In the genomic region with DNA sequence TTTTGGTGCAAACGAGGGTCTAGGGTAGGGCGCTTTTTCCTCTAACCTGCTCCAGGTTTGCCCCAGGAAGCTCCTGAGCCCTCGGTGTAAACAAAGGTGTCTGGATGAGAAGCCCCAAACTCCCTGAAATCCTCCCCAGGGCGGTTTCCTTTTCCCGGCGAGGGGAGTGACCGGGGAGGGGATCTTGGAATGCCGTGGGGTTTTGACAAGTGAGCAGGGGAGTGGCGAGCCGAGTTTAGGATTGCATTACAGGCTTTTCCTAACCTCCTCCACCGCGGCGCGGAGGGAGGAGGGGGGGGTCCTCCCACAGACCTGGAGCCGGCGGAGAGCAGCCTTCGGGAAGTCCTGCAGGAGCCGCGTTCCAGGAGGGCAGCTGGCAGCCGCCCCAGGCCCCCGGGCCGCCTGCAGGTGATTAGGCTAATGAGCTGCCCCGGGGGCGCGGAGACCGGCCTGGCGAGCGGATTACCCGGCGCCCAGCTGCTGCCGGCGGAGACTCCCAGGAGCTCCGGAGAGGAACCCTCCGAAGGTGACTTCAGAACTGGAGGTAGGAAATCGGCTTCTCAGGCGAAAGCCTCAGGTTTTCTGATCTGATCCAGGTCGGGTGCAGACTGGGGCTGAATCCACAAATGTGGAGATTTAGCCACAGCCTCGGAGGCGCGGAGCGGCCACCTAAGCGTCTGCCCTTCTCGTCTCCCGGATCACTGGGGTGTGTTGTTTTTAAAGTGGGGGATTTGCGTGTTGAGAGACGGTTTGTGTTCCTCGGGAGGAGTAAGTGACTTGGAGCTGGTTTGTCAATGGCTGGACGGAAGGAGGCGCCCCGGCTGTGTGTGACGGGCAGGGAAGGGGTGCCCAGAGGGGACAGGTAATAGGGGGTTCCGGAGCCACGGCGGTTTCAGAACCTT, we compare ENCODE assay signal across 8 cellular contexts.
DNase-seq lines count a peak whose midpoint lies in the region; ATAC-seq and TF ChIP-seq lines count a peak whose summit lies in the region.

No MANE protein-coding gene starts in this region.

- H3K36me3 ChIP-seq in Karpas-422 (ENCODE audit: insufficient read depth, low read length), result no peaks in the 10 kb centered on the region

- no peak overlapping the region for H3K4me2 ChIP-seq in Karpas-422 (ENCODE audit: low read depth, low read length, poor library complexity, severe bottlenecking)

- H4K20me1 ChIP-seq in Karpas-422 (ENCODE audit: insufficient read depth, low read depth, low read length), result no peaks in the 10 kb centered on the region

- H3K9me3 Mint-ChIP-seq in activated T-helper 2 cell treated with anti-CD3 and anti-CD28 coated beads, Interferon-gamma antibody, Interleukin-2, Interleukin-4, amounts not matched to agents 10 μg/mL and 5 μg/mL and 100 μg/mL, durations not matched to agents 14 hours and 24 hours and 36 hours, result peaks cover 10% of the 10 kb centered on the region
- peaks cover 25% of the 10 kb centered on the region for H3K9me3 Mint-ChIP-seq in nephron progenitor cell

- H3K4me1 Mint-ChIP-seq in activated T-helper 2 cell treated with anti-CD3 and anti-CD28 coated beads, Interferon-gamma antibody, Interleukin-2, Interleukin-4, amounts not matched to agents 10 μg/mL and 5 μg/mL and 100 μg/mL, durations not matched to agents 14 hours and 24 hours and 36 hours (ENCODE audit: low read depth), result peaks cover 4% of the 10 kb centered on the region
- peaks cover 56% of the 10 kb centered on the region for H3K4me1 Mint-ChIP-seq in nephron progenitor cell

- no peak for TF ChIP-seq CTCF in nephron progenitor cell (IDR thresholded peaks at IDR 0.05)

- no peak overlapping the region for H3K27ac Mint-ChIP-seq in activated T-helper 2 cell treated with anti-CD3 and anti-CD28 coated beads, Interferon-gamma antibody, Interleukin-2, Interleukin-4, amounts not matched to agents 10 μg/mL and 5 μg/mL and 100 μg/mL, durations not matched to agents 14 hours and 24 hours and 36 hours
- H3K27ac Mint-ChIP-seq in nephron progenitor cell, result peak overlapping the region; percentile 58

- peak; percentile 46 for TF ChIP-seq RAD21 in Ishikawa (IDR thresholded peaks at IDR 0.05; ENCODE audit: low read depth)

- peak overlapping the region; percentile 38 for H3K4me3 Mint-ChIP-seq in activated T-helper 2 cell treated with anti-CD3 and anti-CD28 coated beads, Interferon-gamma antibody, Interleukin-2, Interleukin-4, amounts not matched to agents 10 μg/mL and 5 μg/mL and 100 μg/mL, durations not matched to agents 14 hours and 24 hours and 36 hours (ENCODE audit: low read depth)
- H3K4me3 Mint-ChIP-seq in nephron progenitor cell, result peak overlapping the region; percentile 90

- intact Hi-C loops in activated T-helper 2 cell treated with anti-CD3 and anti-CD28 coated beads, Interferon-gamma antibody, Interleukin-2, Interleukin-4, amounts not matched to agents 10 μg/mL and 5 μg/mL and 100 μg/mL, durations not matched to agents 14 hours and 24 hours and 36 hours (cut with micrococcal nuclease), result no loop called here

- no peaks in the 10 kb centered on the region for H3K27me3 ChIP-seq in Karpas-422 (ENCODE audit: low read length)

- ATAC-seq in HG03439 (IDR thresholded peaks at IDR 0.05; ENCODE audit: unreplicated experiment), result no peak

- H3K9me3 ChIP-seq in Karpas-422 (ENCODE audit: low read length), result peaks cover 8% of the 10 kb centered on the region

- no peak overlapping the region for H3K4me3 ChIP-seq in Karpas-422 (ENCODE audit: low read length)

- TF ChIP-seq EP300 in Ishikawa (IDR thresholded peaks at IDR 0.05; ENCODE audit: borderline replicate concordance), result no peak

- H3K9me2 ChIP-seq in Karpas-422 (replicated peaks; ENCODE audit: insufficient read depth, low read length), result no peaks in the 10 kb centered on the region

- H2AFZ ChIP-seq in Karpas-422 (ENCODE audit: low read length), result no peak overlapping the region

- in situ Hi-C loops in ACHN (cut with HindIII; ENCODE audit: low pct_ligation_motif_present, low pct_unique_long_range_greater_than_20kb, low sequenced_read_pairs), result no loop called here

- H3K27me3 Mint-ChIP-seq in activated T-helper 2 cell treated with anti-CD3 and anti-CD28 coated beads, Interferon-gamma antibody, Interleukin-2, Interleukin-4, amounts not matched to agents 10 μg/mL and 5 μg/mL and 100 μg/mL, durations not matched to agents 14 hours and 24 hours and 36 hours (ENCODE audit: low read depth), result peaks cover 34% of the 10 kb centered on the region
- H3K27me3 Mint-ChIP-seq in nephron progenitor cell (ENCODE audit: low read depth, poor library complexity), result peaks cover 39% of the 10 kb centered on the region

- no peaks in the 10 kb centered on the region for H3K79me2 ChIP-seq in Karpas-422 (ENCODE audit: low read length)

- no peaks in the 10 kb centered on the region for H3K4me1 ChIP-seq in Karpas-422 (ENCODE audit: low read length)

- H3K36me3 Mint-ChIP-seq in activated T-helper 2 cell treated with anti-CD3 and anti-CD28 coated beads, Interferon-gamma antibody, Interleukin-2, Interleukin-4, amounts not matched to agents 10 μg/mL and 5 μg/mL and 100 μg/mL, durations not matched to agents 14 hours and 24 hours and 36 hours (ENCODE audit: low read depth), result no peaks in the 10 kb centered on the region
- peaks cover 20% of the 10 kb centered on the region for H3K36me3 Mint-ChIP-seq in nephron progenitor cell (ENCODE audit: low read depth)

- no peak overlapping the region for H3K27ac ChIP-seq in Karpas-422 (ENCODE audit: low read length)

- H3K9ac ChIP-seq in Karpas-422 (ENCODE audit: low read length), result no peak overlapping the region

- peak; percentile 15 for DNase-seq in ACHN
- DNase-seq in activated T-helper 2 cell treated with anti-CD3 and anti-CD28 coated beads, Interferon-gamma antibody, Interleukin-2, Interleukin-4, amounts not matched to agents 10 μg/mL and 5 μg/mL and 100 μg/mL, durations not matched to agents 14 hours and 24 hours and 36 hours (ENCODE audit: low spot score), result no peak
- peak; percentile 25 for DNase-seq in germinal center (ENCODE audit: low spot score)
- peak; percentile 79 for DNase-seq in nephron progenitor cell
- DNase-seq in DMS79 treated with DMSO at 0.1 percent for 48 hours (lab: John Stamatoyannopoulos, UW), result no peak
- DNase-seq in Karpas-422, result no peak

TF ChIP-seq in Ishikawa, 13 proteins besides CTCF, POLR2A, EP300 and RAD21:
- no peak for TF ChIP-seq CEBPB (IDR thresholded peaks at IDR 0.05)
- no peak; the same call in 1 of the 2 replicates for TF ChIP-seq ZBTB7A (IDR thresholded peaks at IDR 0.05; ENCODE audit: low read depth)
- no peak for TF ChIP-seq EGR1 (IDR thresholded peaks at IDR 0.05)
- TF ChIP-seq, protein P1, sequence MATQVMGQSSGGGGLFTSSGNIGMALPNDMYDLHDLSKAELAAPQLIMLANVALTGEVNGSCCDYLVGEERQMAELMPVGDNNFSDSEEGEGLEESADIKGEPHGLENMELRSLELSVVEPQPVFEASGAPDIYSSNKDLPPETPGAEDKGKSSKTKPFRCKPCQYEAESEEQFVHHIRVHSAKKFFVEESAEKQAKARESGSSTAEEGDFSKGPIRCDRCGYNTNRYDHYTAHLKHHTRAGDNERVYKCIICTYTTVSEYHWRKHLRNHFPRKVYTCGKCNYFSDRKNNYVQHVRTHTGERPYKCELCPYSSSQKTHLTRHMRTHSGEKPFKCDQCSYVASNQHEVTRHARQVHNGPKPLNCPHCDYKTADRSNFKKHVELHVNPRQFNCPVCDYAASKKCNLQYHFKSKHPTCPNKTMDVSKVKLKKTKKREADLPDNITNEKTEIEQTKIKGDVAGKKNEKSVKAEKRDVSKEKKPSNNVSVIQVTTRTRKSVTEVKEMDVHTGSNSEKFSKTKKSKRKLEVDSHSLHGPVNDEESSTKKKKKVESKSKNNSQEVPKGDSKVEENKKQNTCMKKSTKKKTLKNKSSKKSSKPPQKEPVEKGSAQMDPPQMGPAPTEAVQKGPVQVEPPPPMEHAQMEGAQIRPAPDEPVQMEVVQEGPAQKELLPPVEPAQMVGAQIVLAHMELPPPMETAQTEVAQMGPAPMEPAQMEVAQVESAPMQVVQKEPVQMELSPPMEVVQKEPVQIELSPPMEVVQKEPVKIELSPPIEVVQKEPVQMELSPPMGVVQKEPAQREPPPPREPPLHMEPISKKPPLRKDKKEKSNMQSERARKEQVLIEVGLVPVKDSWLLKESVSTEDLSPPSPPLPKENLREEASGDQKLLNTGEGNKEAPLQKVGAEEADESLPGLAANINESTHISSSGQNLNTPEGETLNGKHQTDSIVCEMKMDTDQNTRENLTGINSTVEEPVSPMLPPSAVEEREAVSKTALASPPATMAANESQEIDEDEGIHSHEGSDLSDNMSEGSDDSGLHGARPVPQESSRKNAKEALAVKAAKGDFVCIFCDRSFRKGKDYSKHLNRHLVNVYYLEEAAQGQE (IDR thresholded peaks at IDR 0.05; ENCODE audit: low read depth), result no peak
- TF ChIP-seq TAF1 (IDR thresholded peaks at IDR 0.05; ENCODE audit: low read depth), result no peak; the same call in 1 of the 2 replicates
- TF ChIP-seq, protein P2, sequence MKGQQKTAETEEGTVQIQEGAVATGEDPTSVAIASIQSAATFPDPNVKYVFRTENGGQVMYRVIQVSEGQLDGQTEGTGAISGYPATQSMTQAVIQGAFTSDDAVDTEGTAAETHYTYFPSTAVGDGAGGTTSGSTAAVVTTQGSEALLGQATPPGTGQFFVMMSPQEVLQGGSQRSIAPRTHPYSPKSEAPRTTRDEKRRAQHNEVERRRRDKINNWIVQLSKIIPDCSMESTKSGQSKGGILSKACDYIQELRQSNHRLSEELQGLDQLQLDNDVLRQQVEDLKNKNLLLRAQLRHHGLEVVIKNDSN (IDR thresholded peaks at IDR 0.05), result no peak
TF ChIP-seq in Ishikawa: peak in this region for 0.

Comparison
In these comparisons a context has a peak if more than half of its experiments do, and no peak if none do; other contexts are left out.
1. DNase-seq: peak in ACHN (single experiment), germinal center (single experiment) and nephron progenitor cell (single experiment); none in activated T-helper 2 cell treated with anti-CD3 and anti-CD28 coated beads, Interferon-gamma antibody, Interleukin-2, Interleukin-4, amounts not matched to agents 10 μg/mL and 5 μg/mL and 100 μg/mL, durations not matched to agents 14 hours and 24 hours and 36 hours (single experiment), DMS79 treated with DMSO at 0.1 percent for 48 hours (single experiment) and Karpas-422 (single experiment).